ENCODE assay signal across 28 cellular contexts in genomic region chr4:3756343-3757059, GRCh38. TPM values are rescaled to one million over a fixed set of nuclear protein-coding genes. Genes with fewer than 3 reads are reported as not detected.
A peak's percentile ranks its signal among the peaks of the same experiment; 100 is the strongest.
DNase-seq lines count a peak whose midpoint lies in the region; TF ChIP-seq lines count a peak whose summit lies in the region.
"Had no signal": no experiment of that assay in that cellular context is flagged by ENCODE, and none has a peak within 500 bp of the region (broad histone marks: within the 10 kb centered on the region; RNA-seq: fewer than 3 reads in every experiment).

No MANE protein-coding gene starts in this region.

- H3K4me3 Mint-ChIP-seq in endodermal cell: no peak overlapping the region
- H3K4me3 Mint-ChIP-seq: CD4-positive, CD25-positive, alpha-beta regulatory T cell; immature natural killer cell; natural killer cell treated with Interleukin-12 subunit alpha and Interleukin-12 subunit beta and Interleukin-15 and Interleukin-18, amount 100 ng/mL, for 72 hours; stimulated activated effector memory CD8-positive, alpha-beta T cell treated with anti-CD3 and anti-CD28 coated beads, Interleukin-12 subunit alpha, Interleukin-12 subunit beta, amount 100 ng/mL, for 72 hours had no signal

- no peaks in the 10 kb centered on the region for H3K36me3 ChIP-seq in H7 (replicated peaks; ENCODE audit: control insufficient read depth, insufficient read depth, low read length)
- no peaks in the 10 kb centered on the region for H3K36me3 ChIP-seq in endodermal cell (ENCODE audit: control insufficient read depth, insufficient read depth, low read length)
- H3K36me3 ChIP-seq: gastrocnemius medialis, Peyer's patch, upper lobe of left lung had no signal

- no peaks in the 10 kb centered on the region for H3K36me3 Mint-ChIP-seq in endodermal cell (ENCODE audit: low read depth)
- H3K36me3 Mint-ChIP-seq: CD4-positive, CD25-positive, alpha-beta regulatory T cell; immature natural killer cell; natural killer cell treated with Interleukin-12 subunit alpha and Interleukin-12 subunit beta and Interleukin-15 and Interleukin-18, amount 100 ng/mL, for 72 hours; stimulated activated effector memory CD8-positive, alpha-beta T cell treated with anti-CD3 and anti-CD28 coated beads, Interleukin-12 subunit alpha, Interleukin-12 subunit beta, amount 100 ng/mL, for 72 hours had no signal

- no peak overlapping the region for H3K4me3 ChIP-seq in H7 (ENCODE audit: insufficient read depth, low read depth, low read length)
- no peak overlapping the region for H3K4me3 ChIP-seq in Jurkat, Clone E6-1 (ENCODE audit: low read length)
- H3K4me3 ChIP-seq in endodermal cell (ENCODE audit: low read length): no peak overlapping the region
- H3K4me3 ChIP-seq: gastrocnemius medialis, lung, Peyer's patch, upper lobe of left lung had no signal

- in situ Hi-C loops in ACHN (cut with HindIII; ENCODE audit: low pct_ligation_motif_present, low pct_unique_long_range_greater_than_20kb, low sequenced_read_pairs): no loop called here

- H3K9ac ChIP-seq in endodermal cell (ENCODE audit: extremely low read depth, low read length, poor library complexity, severe bottlenecking): no peak overlapping the region

- 88 to 91% methylated on average over 10 to 12 of the region's 12 CpGs for WGBS in endodermal cell (ENCODE audit: insufficient coverage in 1 of 2, insufficient read length in 1 of 2), 2 experiments

- no peaks in the 10 kb centered on the region for H3K9me3 ChIP-seq in endodermal cell (ENCODE audit: control insufficient read depth, low read length)
- H3K9me3 ChIP-seq: gastrocnemius medialis, Peyer's patch, upper lobe of left lung had no signal

- peaks cover 4% of the 10 kb centered on the region for H3K9me3 Mint-ChIP-seq in endodermal cell
- H3K9me3 Mint-ChIP-seq: activated T-helper 2 cell treated with anti-CD3 and anti-CD28 coated beads, Interferon-gamma antibody, Interleukin-2, Interleukin-4, amounts not matched to agents 10 μg/mL and 5 μg/mL and 100 μg/mL, durations not matched to agents 14 hours and 24 hours and 36 hours; immature natural killer cell; natural killer cell treated with Interleukin-12 subunit alpha and Interleukin-12 subunit beta and Interleukin-15 and Interleukin-18, amount 100 ng/mL, for 72 hours; stimulated activated effector memory CD8-positive, alpha-beta T cell treated with anti-CD3 and anti-CD28 coated beads, Interleukin-12 subunit alpha, Interleukin-12 subunit beta, amount 100 ng/mL, for 72 hours had no signal

- no peak overlapping the region for H3K27ac ChIP-seq in endodermal cell (ENCODE audit: low read depth, low read length)
- H3K27ac ChIP-seq: gastrocnemius medialis, Peyer's patch, upper lobe of left lung, VCaP had no signal

- no peak overlapping the region for H3K27ac Mint-ChIP-seq in endodermal cell
- H3K27ac Mint-ChIP-seq: activated T-helper 2 cell treated with anti-CD3 and anti-CD28 coated beads, Interferon-gamma antibody, Interleukin-2, Interleukin-4, amounts not matched to agents 10 μg/mL and 5 μg/mL and 100 μg/mL, durations not matched to agents 14 hours and 24 hours and 36 hours; CD4-positive, CD25-positive, alpha-beta regulatory T cell; immature natural killer cell; natural killer cell treated with Interleukin-12 subunit alpha and Interleukin-12 subunit beta and Interleukin-15 and Interleukin-18, amount 100 ng/mL, for 72 hours; stimulated activated effector memory CD8-positive, alpha-beta T cell treated with anti-CD3 and anti-CD28 coated beads, Interleukin-12 subunit alpha, Interleukin-12 subunit beta, amount 100 ng/mL, for 72 hours had no signal

- no peak for TF ChIP-seq CTCF in endodermal cell (conservative IDR thresholded peaks at IDR 0.05)

- H3K27me3 Mint-ChIP-seq in endodermal cell (ENCODE audit: insufficient read depth): peaks cover 7% of the 10 kb centered on the region

- no peaks in the 10 kb centered on the region for H3K4me1 ChIP-seq in endodermal cell (ENCODE audit: control insufficient read depth, insufficient read depth, low read length)
- H3K4me1 ChIP-seq: gastrocnemius medialis, Peyer's patch, upper lobe of left lung had no signal

- peak; percentile 45 for DNase-seq in AG08396 (ENCODE audit: low spot score)
- peak; percentile 92 for DNase-seq in H7
- DNase-seq in Jurkat, Clone E6-1 (ENCODE audit: low read depth, low spot score): peak; percentile 5
- peak; percentile 77 for DNase-seq in endodermal cell
- DNase-seq in activated T-cell treated with anti-CD3 and anti-CD28 coated beads for 4 hours: no peak
- DNase-seq in globus pallidus (ENCODE audit: low spot score): no peak
- DNase-seq in ACHN: no peak
- DNase-seq in hippocampal formation (lab: John Stamatoyannopoulos, UW): no peak
- DNase-seq: activated CD4-positive, alpha-beta T cell treated with anti-CD3 and anti-CD28 coated beads for 48 hours; activated naive CD4-positive, alpha-beta T cell treated with anti-CD3 and anti-CD28 coated beads, Interleukin-2, amount 50 U/mL, for 16 hours; CD4-positive, CD25-positive, alpha-beta regulatory T cell; gastrocnemius medialis; GOT3; immature natural killer cell; KBM-7; left cardiac atrium; NCI-H1092 treated with DMSO at 0.1 percent for 48 hours; NCI-H187; NCI-H2171; NCI-H510A; Peyer's patch; SHP77; upper lobe of left lung had no signal

- H3K27me3 ChIP-seq in H7 (ENCODE audit: control insufficient read depth, insufficient read depth, low read length): no peaks in the 10 kb centered on the region; the same call in 1 of the 2 replicates
- no peaks in the 10 kb centered on the region for H3K27me3 ChIP-seq in endodermal cell (ENCODE audit: control insufficient read depth, insufficient read depth, low read length, poor library complexity, severe bottlenecking)
- H3K27me3 ChIP-seq: Peyer's patch, upper lobe of left lung had no signal

- H3K4me1 Mint-ChIP-seq in endodermal cell: no peaks in the 10 kb centered on the region
- H3K4me1 Mint-ChIP-seq: CD4-positive, CD25-positive, alpha-beta regulatory T cell; immature natural killer cell; stimulated activated effector memory CD8-positive, alpha-beta T cell treated with anti-CD3 and anti-CD28 coated beads, Interleukin-12 subunit alpha, Interleukin-12 subunit beta, amount 100 ng/mL, for 72 hours had no signal

RNA-seq across cellular contexts. Expression of gene ADRA2C, which starts 9.7 kb away (rescaled TPM):
- 32.1 and 34.1 TPM in 2 replicates for total RNA-seq in H7 (2014; rRNA removed; shearing (Covaris generic))
- 2.0 TPM for polyA plus RNA-seq in Jurkat, Clone E6-1 (2012; ENCODE audit: insufficient read depth, insufficient read length)
- 10 to 100 TPM; 16.0 to 17.3 TPM for total RNA-seq in endodermal cell
- polyA plus RNA-seq in endodermal cell (2013, experiment 1 of 2): 6.2 TPM
- polyA plus RNA-seq in endodermal cell (2013, experiment 2 of 2): 6.1 TPM
- total RNA-seq: activated T-helper 2 cell treated with anti-CD3 and anti-CD28 coated beads, Interferon-gamma antibody, Interleukin-2, Interleukin-4, amounts not matched to agents 10 μg/mL and 5 μg/mL and 100 μg/mL, durations not matched to agents 14 hours and 24 hours and 36 hours; CD4-positive, CD25-positive, alpha-beta regulatory T cell; natural killer cell treated with Interleukin-12 subunit alpha and Interleukin-12 subunit beta and Interleukin-15 and Interleukin-18, amount 100 ng/mL, for 72 hours had no signal
- polyA plus RNA-seq: CD4-positive, CD25-positive, alpha-beta regulatory T cell; immature natural killer cell had no signal

Comparison
In these comparisons a context has a peak if more than half of its experiments do, and no peak if none do; other contexts are left out.
1. DNase-seq: peak in AG08396 (single experiment), H7 (single experiment), Jurkat, Clone E6-1 (single experiment) and endodermal cell (single experiment); none in activated T-cell treated with anti-CD3 and anti-CD28 coated beads for 4 hours (single experiment), globus pallidus (single experiment), ACHN (single experiment) and hippocampal formation (0 of 2).